ENCODE assay signal across 29 cellular contexts in the genomic region with DNA sequence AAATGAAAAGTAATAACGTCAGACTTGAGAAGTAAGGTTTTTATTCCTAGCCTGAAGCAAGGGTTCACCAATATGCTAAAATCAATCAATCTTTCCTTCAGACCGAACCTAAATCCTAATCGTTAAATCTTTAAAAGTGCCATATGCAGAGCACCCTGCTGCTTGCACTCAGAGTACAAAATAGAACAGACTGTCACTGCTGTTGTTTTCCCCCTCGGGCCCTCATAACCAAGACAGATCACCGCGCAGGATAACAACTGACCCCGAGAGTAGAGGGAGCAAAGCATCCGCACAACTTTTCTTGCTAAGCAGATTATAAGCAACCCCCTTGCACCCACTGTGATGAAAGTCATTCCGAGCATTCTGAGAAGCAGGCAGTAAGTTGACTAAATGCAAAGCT.
A peak's percentile ranks its signal among the peaks of the same experiment; 100 is the strongest.
DNase-seq lines count a peak whose midpoint lies in the region; ATAC-seq, FAIRE-seq and TF ChIP-seq lines count a peak whose summit lies in the region.
"Had no signal": no experiment of that assay in that cellular context is flagged by ENCODE, and none has a peak within 500 bp of the region (broad histone marks: within the 10 kb centered on the region; RNA-seq: fewer than 3 reads in every experiment).

No MANE protein-coding gene starts in this region.

- WGBS in ectodermal cell, 2 experiments: 51 to 70% methylated on average over 9 of the region's 9 CpGs
- 10 to 13% methylated on average over 9 of the region's 9 CpGs for WGBS in pancreas, 2 donors

- FAIRE-seq in pancreas (lab: Jason Lieb, UNC): no peak
- FAIRE-seq: urothelium cell line had no signal

- intact Hi-C loops in pancreas (cut with DNase I): no loop called here

- no peaks in the 10 kb centered on the region for H3K9me3 ChIP-seq in ectodermal cell (ENCODE audit: control insufficient read depth, low read length)
- no peaks in the 10 kb centered on the region for H3K9me3 ChIP-seq in neuron (ENCODE audit: low read length)
- no peaks in the 10 kb centered on the region for H3K9me3 ChIP-seq in pancreas
- H3K9me3 ChIP-seq: left ventricle myocardium inferior had no signal

- TF ChIP-seq CTCF in pancreas (IDR thresholded peaks at IDR 0.05): no peak

- H3K4me3 ChIP-seq in ectodermal cell (ENCODE audit: insufficient read depth, low read depth, low read length) (no peak overlapping the region), neuron (ENCODE audit: low read length) (peak overlapping the region; percentile 49), pancreas (no peak overlapping the region)
- H3K4me3 ChIP-seq: left ventricle myocardium inferior, smooth muscle cell had no signal

- H3K27ac ChIP-seq in ectodermal cell (ENCODE audit: insufficient read depth, low read depth, low read length, poor library complexity, severe bottlenecking) (peak overlapping the region; percentile 67), pancreas (no peak overlapping the region)
- H3K27ac ChIP-seq: brain microvascular endothelial cell, left ventricle myocardium inferior had no signal

- H3K4me1 ChIP-seq in ectodermal cell (ENCODE audit: control insufficient read depth, insufficient read depth, low read length) (peaks cover 12% of the 10 kb centered on the region), neuron (ENCODE audit: insufficient read depth, low read length) (peaks cover 8% of the 10 kb centered on the region), pancreas (no peaks in the 10 kb centered on the region)
- H3K4me1 ChIP-seq: left ventricle myocardium inferior had no signal

- H3K36me3 ChIP-seq in ectodermal cell (ENCODE audit: control insufficient read depth, insufficient read depth, low read length) (no peaks in the 10 kb centered on the region), neuron (ENCODE audit: insufficient read depth, low read length) (no peaks in the 10 kb centered on the region), pancreas (no peaks in the 10 kb centered on the region)
- H3K36me3 ChIP-seq: brain microvascular endothelial cell, left ventricle myocardium inferior had no signal

- H3K27me3 ChIP-seq in ectodermal cell (ENCODE audit: control insufficient read depth, insufficient read depth, low read length, poor library complexity, severe bottlenecking) (no peaks in the 10 kb centered on the region), neuron (ENCODE audit: insufficient read depth, low read length) (no peaks in the 10 kb centered on the region), pancreas (no peaks in the 10 kb centered on the region)
- H3K27me3 ChIP-seq: brain microvascular endothelial cell had no signal

- peak overlapping the region; percentile 99 for H2AFZ ChIP-seq in neuron (ENCODE audit: low read depth, low read length)

- ATAC-seq in pancreas: no peak
- ATAC-seq: activated naive CD8-positive, alpha-beta T cell treated with anti-CD3 and anti-CD28 coated beads, Interleukin-2, amount 50 U/mL, for 24 hours; Panc1; stimulated activated effector memory CD8-positive, alpha-beta T cell treated with anti-CD3 and anti-CD28 coated beads, Interleukin-12 subunit alpha, Interleukin-12 subunit beta, amount 100 ng/mL, for 72 hours; T-cell had no signal

- DNase-seq in ELF-1 (ENCODE audit: low read depth, low spot score) (peak; percentile 71), NCI-H524 (lab: John Stamatoyannopoulos, UW) (peak; percentile 31 to 70), pancreas (no peak), NOMO-1 (lab: John Stamatoyannopoulos, UW; ENCODE audit: unreplicated experiment in 2 of 2) (no peak), foreskin melanocyte (no peak)
- DNase-seq: activated CD4-positive, alpha-beta memory T cell treated with anti-CD3 and anti-CD28 coated beads, Interleukin-2, amount 10 ng/mL, durations not matched to agents 7 days and 5 days; activated CD4-positive, CD25-positive, alpha-beta regulatory T cell treated with anti-CD3 and anti-CD28 coated beads, Interleukin-2, amount 50 U/mL, for 72 hours; activated effector memory CD4-positive, alpha-beta T cell treated with anti-CD3 and anti-CD28 coated beads, Interleukin-2, amount 50 U/mL, for 16 hours; activated naive CD8-positive, alpha-beta T cell treated with anti-CD3 and anti-CD28 coated beads, Interleukin-2, amount 50 U/mL, for 24 hours; activated T-cell treated with anti-CD3 and anti-CD28 coated beads for 4 hours; brain microvascular endothelial cell; C1 segment of cervical spinal cord; DND-41; effector CD8-positive, alpha-beta T cell; foreskin fibroblast; H7; Karpas-422; left ventricle myocardium inferior; NCI-H1048; NCI-H187 treated with DMSO at 0.1 percent for 48 hours; SHP77 treated with DMSO at 0.1 percent for 48 hours; substantia nigra; T-cell had no signal

Comparison
In these comparisons a context has a peak if more than half of its experiments do, and no peak if none do; other contexts are left out.
1. DNase-seq: peak in ELF-1 (single experiment) and NCI-H524 (2 of 2); none in pancreas (0 of 6), NOMO-1 (0 of 2) and foreskin melanocyte (single experiment).